ENCODE assay signal across 11 cellular contexts in the genomic region with DNA sequence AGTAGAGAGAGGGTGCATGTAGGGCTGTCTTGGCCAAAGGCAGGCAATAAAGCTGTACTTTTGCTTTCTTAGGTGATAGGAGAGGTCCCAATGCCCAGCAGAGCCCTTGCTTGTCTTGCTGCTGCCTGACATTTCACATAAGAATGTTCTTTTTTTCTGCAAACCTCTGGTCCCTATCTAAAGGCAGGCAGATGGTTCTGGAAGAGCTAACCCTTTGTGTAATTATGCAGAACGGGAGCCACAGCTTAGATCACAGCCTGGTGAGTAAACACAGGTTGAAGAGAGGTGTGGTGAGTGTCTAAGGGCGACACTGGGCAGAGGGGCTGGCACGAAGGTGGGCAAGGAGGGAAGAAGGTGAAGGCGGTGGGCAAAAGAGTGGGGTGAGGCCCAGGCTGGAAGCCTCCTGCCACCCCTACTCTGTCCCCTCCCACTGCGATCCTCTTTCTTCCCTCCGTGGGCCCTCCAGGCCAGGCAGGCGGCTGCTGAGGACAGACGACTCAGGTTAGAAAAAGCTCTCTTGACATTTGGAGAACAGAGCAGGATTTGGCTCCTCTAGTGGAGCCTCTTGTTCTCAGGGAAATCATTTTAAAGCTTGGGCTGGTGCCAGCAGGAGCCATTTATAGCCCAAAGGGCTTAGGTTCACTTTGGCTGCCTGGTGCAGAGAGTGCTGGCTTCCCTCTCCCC. TPM values are rescaled to one million over a fixed set of nuclear protein-coding genes. Genes with fewer than 3 reads are reported as not detected.
DNase-seq lines count a peak whose midpoint lies in the region; ATAC-seq and TF ChIP-seq lines count a peak whose summit lies in the region.
"Had no signal": no experiment of that assay in that cellular context is flagged by ENCODE, and none has a peak within 500 bp of the region (broad histone marks: within the 10 kb centered on the region; RNA-seq: fewer than 3 reads in every experiment).

No MANE protein-coding gene starts in this region.

- no peaks in the 10 kb centered on the region for H3K4me1 ChIP-seq in A673 (ENCODE audit: insufficient read depth, low read length, poor library complexity, severe bottlenecking)
- H3K4me1 ChIP-seq: adrenal gland, pancreas had no signal

- ATAC-seq in GM19455 (IDR thresholded peaks at IDR 0.05; ENCODE audit: unreplicated experiment) = no peak

- no peak overlapping the region for H3K9ac ChIP-seq in SK-N-MC (ENCODE audit: insufficient read length)

- BruUV-seq in A673 (replicated peaks; lab: Mats Ljungman, UMichigan) = no TSS peak

- peaks cover 3% of the 10 kb centered on the region for H3K27me3 ChIP-seq in A673 (replicated peaks; ENCODE audit: insufficient read depth, low read depth, low read length, poor library complexity)
- H3K27me3 ChIP-seq: adrenal gland, pancreas had no signal

- DNase-seq in A673 (ENCODE audit: low spot score) (peak; percentile 20), NCI-H1417 treated with DMSO at 0.1 percent for 48 hours (lab: John Stamatoyannopoulos, UW) (peak; percentile 12), SK-N-MC (ENCODE audit: low read depth, low spot score) (peak; percentile 20), kidney glomerular epithelial cell (lab: John Stamatoyannopoulos, UW) (peak; percentile 18), HK-2 (ENCODE audit: unreplicated experiment) (no peak), HUDEP-2 (lab: John Stamatoyannopoulos, UW; ENCODE audit: unreplicated experiment in 76 of 76) (no peak), AML-193 (lab: John Stamatoyannopoulos, UW) (no peak)
- DNase-seq: Karpas-422, pancreas had no signal

- CTCF ChIA-PET in A673 (lab: Charles Lee) = interaction anchor here (0.6 kb wide), 1 partner anchor 233 kb away, joined by 13 read pairs; no protein-coding TSS in a partner anchor

- H3K27ac ChIP-seq in A673 (ENCODE audit: low read depth, low read length, poor library complexity, severe bottlenecking) (no peak overlapping the region), SK-N-MC (no peak overlapping the region)
- H3K27ac ChIP-seq: adrenal gland, pancreas had no signal

- TF ChIP-seq CTCF in A673 (conservative IDR thresholded peaks at IDR 0.05; ENCODE audit: low read depth, low read length) = no peak

- H3K4me3 ChIP-seq in A673 (ENCODE audit: low read depth, low read length, poor library complexity, severe bottlenecking) (no peak overlapping the region), SK-N-MC (no peak overlapping the region)
- H3K4me3 ChIP-seq: adrenal gland, pancreas had no signal

- POLR2A ChIA-PET in A673 (lab: Charles Lee; ENCODE audit: low non-redundant PET) = no interaction called here

- H3K9me3 ChIP-seq in A673 (ENCODE audit: low read depth, low read length, poor library complexity, severe bottlenecking) (no peaks in the 10 kb centered on the region), SK-N-MC (ENCODE audit: low read depth, low read length) (no peaks in the 10 kb centered on the region)
- H3K9me3 ChIP-seq: adrenal gland, pancreas had no signal

- H3K36me3 ChIP-seq in A673 (ENCODE audit: insufficient read depth, low read length, poor library complexity, severe bottlenecking) (no peaks in the 10 kb centered on the region), SK-N-MC (ENCODE audit: insufficient read depth, low read length) (no peaks in the 10 kb centered on the region)
- H3K36me3 ChIP-seq: adrenal gland, pancreas had no signal

- intact Hi-C loops in A673 (cut with micrococcal nuclease; ENCODE audit: unreplicated experiment) = no loop called here

RNA-seq across cellular contexts. Expression of gene PRMT8, which starts 42.8 kb away (rescaled TPM):
- total RNA-seq in A673 (2021) = 0.17 TPM in 2 replicates
- total RNA-seq: adrenal gland had no signal

Comparison
In these comparisons a context has a peak if more than half of its experiments do, and no peak if none do; other contexts are left out.
1. DNase-seq: peak in A673 (single experiment), NCI-H1417 treated with DMSO at 0.1 percent for 48 hours (single experiment), SK-N-MC (single experiment) and kidney glomerular epithelial cell (single experiment); none in HK-2 (single experiment), HUDEP-2 (0 of 76) and AML-193 (0 of 2).